ENCODE assay signal across 10 cellular contexts in the genomic region with DNA sequence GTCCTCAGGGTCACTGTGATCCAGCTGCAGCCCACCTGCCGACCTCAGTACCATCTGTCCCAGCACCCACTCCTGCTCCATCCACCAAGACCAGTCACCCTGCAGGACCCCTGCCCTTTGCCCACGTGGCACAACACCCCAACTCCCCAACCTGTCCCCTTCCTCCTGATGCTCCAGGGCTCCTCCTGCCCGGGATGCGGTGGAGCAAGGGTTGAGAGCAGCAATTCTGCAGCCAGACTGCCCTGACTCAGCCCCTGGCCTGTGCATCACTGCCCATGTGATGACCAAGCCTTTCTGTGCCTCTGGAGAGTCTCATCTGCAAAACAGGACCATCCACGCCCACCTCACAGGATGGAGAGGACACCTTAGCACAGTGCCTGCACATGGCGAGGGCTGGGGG. TPM values are rescaled to one million over a fixed set of nuclear protein-coding genes. Genes with fewer than 3 reads are reported as not detected.
DNase-seq lines count a peak whose midpoint lies in the region; ATAC-seq, FAIRE-seq and TF ChIP-seq lines count a peak whose summit lies in the region.
"Not testable (repeated sequence)": the region's sequence is repeated elsewhere in the genome, so short reads cannot be mapped to it uniquely, and the experiment has no call there.
"Had no signal": no experiment of that assay in that cellular context is flagged by ENCODE, and none has a peak within 500 bp of the region (broad histone marks: within the 10 kb centered on the region; RNA-seq: fewer than 3 reads in every experiment).

No MANE protein-coding gene starts in this region.

- not testable (repeated sequence) for H3K4me2 ChIP-seq in neuronal stem cell (ENCODE audit: insufficient read depth, low read length, poor library complexity, severe bottlenecking)

- not testable (repeated sequence) for H3K4me3 Mint-ChIP-seq in stimulated activated effector memory CD8-positive, alpha-beta T cell treated with anti-CD3 and anti-CD28 coated beads, Interleukin-12 subunit alpha, Interleukin-12 subunit beta, amount 100 ng/mL, for 72 hours

- H3K23ac ChIP-seq in neuronal stem cell (ENCODE audit: low read depth, low read length, poor library complexity), result not testable (repeated sequence)

- H3K18ac ChIP-seq in neuronal stem cell (ENCODE audit: low read length), result peak overlapping the region; percentile 28

- H3K27me3 ChIP-seq in bronchial epithelial cell (ENCODE audit: control insufficient read depth, insufficient read depth, low read length); neuronal stem cell (ENCODE audit: control insufficient read depth in 3 of 3, insufficient read depth in 3 of 3, low read depth in 1 of 3, low read length in 3 of 3): not testable (repeated sequence)

- not testable (repeated sequence) for H3K4me1 ChIP-seq in neuronal stem cell (ENCODE audit: control insufficient read depth in 2 of 2, insufficient read depth in 1 of 2, low read depth in 1 of 2, low read length in 2 of 2)

- not testable (repeated sequence) for H3K79me1 ChIP-seq in neuronal stem cell (ENCODE audit: low read depth, low read length)

- not testable (repeated sequence) for H3K4me3 ChIP-seq in bronchial epithelial cell (ENCODE audit: low read depth, low read length); neuronal stem cell (ENCODE audit: low read length in 2 of 2)

- not testable (repeated sequence) for H3K36me3 Mint-ChIP-seq in stimulated activated effector memory CD8-positive, alpha-beta T cell treated with anti-CD3 and anti-CD28 coated beads, Interleukin-12 subunit alpha, Interleukin-12 subunit beta, amount 100 ng/mL, for 72 hours

- H3K4me1 Mint-ChIP-seq in stimulated activated effector memory CD8-positive, alpha-beta T cell treated with anti-CD3 and anti-CD28 coated beads, Interleukin-12 subunit alpha, Interleukin-12 subunit beta, amount 100 ng/mL, for 72 hours, result not testable (repeated sequence)

- H3K9me3 ChIP-seq in neuronal stem cell (replicated peaks in 1 of 2; ENCODE audit: control insufficient read depth in 2 of 2, insufficient read depth in 1 of 2, low read depth in 1 of 2, low read length in 2 of 2), result not testable (repeated sequence)

- not testable (repeated sequence) for H2AFZ ChIP-seq in neuronal stem cell (ENCODE audit: low read length)

- H4K8ac ChIP-seq in neuronal stem cell (ENCODE audit: low read depth, low read length), result not testable (repeated sequence)

- H3K4ac ChIP-seq in neuronal stem cell (ENCODE audit: low read length), result not testable (repeated sequence)

- FAIRE-seq in bronchial epithelial cell (lab: Jason Lieb, UNC), result peak; percentile 92

- H3K27ac Mint-ChIP-seq in stimulated activated effector memory CD8-positive, alpha-beta T cell treated with anti-CD3 and anti-CD28 coated beads, Interleukin-12 subunit alpha, Interleukin-12 subunit beta, amount 100 ng/mL, for 72 hours, result peak overlapping the region; percentile 40

- not testable (repeated sequence) for ATAC-seq in stimulated activated effector memory CD8-positive, alpha-beta T cell treated with anti-CD3 and anti-CD28 coated beads, Interleukin-12 subunit alpha, Interleukin-12 subunit beta, amount 100 ng/mL, for 72 hours

- H2BK15ac ChIP-seq in neuronal stem cell (ENCODE audit: low read length), result not testable (repeated sequence)

- WGBS in neuronal stem cell (ENCODE audit: extremely low coverage in 2 of 2, insufficient read length in 2 of 2, insufficient replicate concordance in 1 of 2), 2 donors, result no CpG with 5 or more reads among the region's 6 CpGs

- not testable (repeated sequence) for H4K91ac ChIP-seq in neuronal stem cell (ENCODE audit: low read depth, low read length, poor library complexity)

- H3K36me3 ChIP-seq in bronchial epithelial cell (ENCODE audit: control insufficient read depth, insufficient read depth, low read length); neuronal stem cell (replicated peaks in 1 of 2; ENCODE audit: control insufficient read depth in 2 of 2, insufficient read depth in 2 of 2, low read length in 2 of 2): not testable (repeated sequence)

- H3K9me3 Mint-ChIP-seq in stimulated activated effector memory CD8-positive, alpha-beta T cell treated with anti-CD3 and anti-CD28 coated beads, Interleukin-12 subunit alpha, Interleukin-12 subunit beta, amount 100 ng/mL, for 72 hours, result not testable (repeated sequence)

- not testable (repeated sequence) for H2AK5ac ChIP-seq in neuronal stem cell (ENCODE audit: low read depth, low read length)

- H3K14ac ChIP-seq in neuronal stem cell (ENCODE audit: low read length), result not testable (repeated sequence)

- not testable (repeated sequence) for H3K27ac ChIP-seq in neuronal stem cell (replicated peaks; ENCODE audit: low read length)

- not testable (repeated sequence) for H2BK5ac ChIP-seq in neuronal stem cell (ENCODE audit: low read length)

- H2BK12ac ChIP-seq in neuronal stem cell (ENCODE audit: low read length), result not testable (repeated sequence)

- peak; percentile 6 for DNase-seq in HT1080 (ENCODE audit: low read depth)
- not testable (repeated sequence) for DNase-seq in bronchial epithelial cell (ENCODE audit: low read depth); neuronal stem cell (ENCODE audit: low spot score); stimulated activated effector memory CD8-positive, alpha-beta T cell treated with anti-CD3 and anti-CD28 coated beads, Interleukin-12 subunit alpha, Interleukin-12 subunit beta, amount 100 ng/mL, for 72 hours (ENCODE audit: low spot score in 2 of 2)

- TF ChIP-seq CTCF in bronchial epithelial cell (IDR thresholded peaks at IDR 0.05; ENCODE audit: insufficient read depth, low read length, severe bottlenecking), result not testable (repeated sequence)

- not testable (repeated sequence) for H3K9ac ChIP-seq in neuronal stem cell (ENCODE audit: low read depth, low read length, poor library complexity)

- H2BK120ac ChIP-seq in neuronal stem cell (ENCODE audit: low read depth, low read length), result not testable (repeated sequence)

RNA-seq across cellular contexts. Expression of gene RAB6D, which starts 24.9 kb away (rescaled TPM):
- total RNA-seq in HT1080 (2014; rRNA removed; shearing (Covaris generic)), result not detected in 2 replicates
- polyA plus RNA-seq in HT1080 (2015; cell fraction: cytosol; rRNA removed), result not detected in 2 replicates
- not detected in 2 replicates for polyA plus RNA-seq in HT1080 (2015; cell fraction: nucleus; rRNA removed)
- not detected in 2 replicates for total RNA-seq in bronchial epithelial cell
- 0.04 TPM for polyA plus RNA-seq in neuronal stem cell (2013, experiment 1 of 2)
- polyA plus RNA-seq in neuronal stem cell (2013, experiment 2 of 2), result 0.01 TPM
- total RNA-seq: A673; CD4-positive, alpha-beta memory T cell; CD4-positive, CD25-positive, alpha-beta regulatory T cell; CD8-positive, alpha-beta memory T cell; Daoy had no signal
- polyA plus RNA-seq: CD14-positive monocyte; CD4-positive, alpha-beta memory T cell had no signal
